Comparison of ENCODE assay signal across 29 cellular contexts in the genomic region with DNA sequence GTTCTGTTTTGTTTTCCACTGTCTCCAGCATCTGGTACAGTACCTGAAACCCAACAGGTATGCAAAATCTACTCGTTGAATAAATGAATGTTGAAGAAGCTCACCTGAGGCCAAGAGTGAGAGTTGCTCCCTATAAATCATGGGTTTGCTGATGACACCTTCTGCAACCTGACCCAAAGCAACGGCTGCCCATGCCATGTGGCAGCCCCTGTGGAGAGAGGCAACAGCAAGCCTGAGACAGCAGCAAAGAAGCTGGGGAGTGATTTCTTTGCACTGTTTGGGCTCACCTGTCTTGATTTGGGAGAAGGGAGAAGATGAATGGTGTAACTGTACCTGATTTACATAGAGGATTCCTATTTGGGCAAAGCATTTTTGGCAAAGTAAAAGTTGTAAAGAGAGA.
"Had no signal": no experiment of that assay in that cellular context is flagged by ENCODE, and none has a peak within 500 bp of the region (broad histone marks: within the 10 kb centered on the region; RNA-seq: fewer than 3 reads in every experiment).

No MANE protein-coding gene starts in this region.

- H3K4me3 ChIP-seq: MG63, PC-9, SJCRH30, SK-N-MC had no signal

- FAIRE-seq: RCC 7860 had no signal

- H3K4me3 Mint-ChIP-seq: T-cell had no signal

- H2AFZ ChIP-seq: PC-9 had no signal

- H3K4me1 ChIP-seq: SJCRH30 had no signal

- H3K27me3 ChIP-seq: MG63, SJCRH30 had no signal

- H3K36me3 Mint-ChIP-seq: T-cell had no signal

- H3K36me3 ChIP-seq: MG63, SJCRH30 had no signal

- H3K27ac Mint-ChIP-seq: T-cell had no signal

- H3K9me3 ChIP-seq: MG63, SJCRH30 had no signal

- DNase-seq: Kasumi-1, KG1, MG63, NCI-H1048, NCI-H1092 treated with DMSO at 0.1 percent for 48 hours, NCI-H1105 treated with DMSO at 0.1 percent for 48 hours, NCI-H1417, NCI-H1436, NCI-H146, NCI-H1694, NCI-H187, NCI-H1930, NCI-H2081, NCI-H2107, NCI-H226, NCI-H446 treated with DMSO at 0.1 percent for 48 hours, NCI-H510A, NCI-H524, NCI-H69, NCI-H748 treated with DMSO at 0.1 percent for 48 hours, NCI-H82, PC-9, SHP77, SIG-M5, SJCRH30, T-cell had no signal

- H3K27ac ChIP-seq: PC-9, RWPE1, SJCRH30, SK-N-MC had no signal

- H3K9me3 Mint-ChIP-seq: T-cell had no signal

- H3K4me1 Mint-ChIP-seq: T-cell had no signal

- H3K4me2 ChIP-seq: PC-9 had no signal
